In the genomic region with DNA sequence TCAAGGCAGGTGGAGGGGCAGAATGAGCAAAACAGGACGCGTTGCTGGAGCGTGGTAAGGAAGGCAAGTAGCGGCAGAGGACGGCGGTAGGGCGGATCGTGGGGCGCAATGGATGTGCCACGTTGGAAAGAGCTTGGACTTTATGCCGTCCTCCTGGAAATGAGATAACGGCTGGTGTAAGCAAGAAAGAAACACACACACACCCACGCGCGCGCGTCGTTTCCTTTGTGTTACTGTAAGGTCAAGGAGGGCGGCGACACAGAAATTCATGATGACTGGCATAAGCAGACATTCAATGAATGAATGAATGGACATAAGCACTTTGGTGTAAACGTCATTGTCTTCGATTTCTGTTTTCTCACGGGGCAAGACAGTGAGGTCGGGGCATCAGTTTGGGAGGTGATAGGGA, we compare ENCODE assay signal across 8 cellular contexts. TPM values are rescaled to one million over a fixed set of nuclear protein-coding genes. Genes with fewer than 3 reads are reported as not detected.
DNase-seq lines count a peak whose midpoint lies in the region; ATAC-seq lines count a peak whose summit lies in the region.

No MANE protein-coding gene starts in this region.

- peaks cover 17% of the 10 kb centered on the region for H3K4me1 ChIP-seq in CD4-positive, alpha-beta memory T cell (ENCODE audit: insufficient read depth, low read length)
- no peaks in the 10 kb centered on the region for H3K4me1 ChIP-seq in HUES6 (ENCODE audit: control insufficient read depth, insufficient read depth, low read length)
- H3K4me1 ChIP-seq in naive thymus-derived CD4-positive, alpha-beta T cell (ENCODE audit: control insufficient read depth in 2 of 2, insufficient read depth in 2 of 2, low read length in 2 of 2) = no peaks in the 10 kb centered on the region

- no peak for ATAC-seq in activated CD8-positive, alpha-beta T cell treated with anti-CD3 and anti-CD28 coated beads, Interleukin-2, amount 10 ng/mL, durations not matched to agents 7 days and 5 days
- peak; percentile 14 for ATAC-seq in naive thymus-derived CD4-positive, alpha-beta T cell
- ATAC-seq in stimulated activated naive CD8-positive, alpha-beta T cell treated with anti-CD3 and anti-CD28 coated beads, Interleukin-15, amount 100 ng/mL, for 72 hours = peak; percentile 41
- ATAC-seq in GM18519 (IDR thresholded peaks at IDR 0.05; ENCODE audit: low FRiP score, unreplicated experiment) = no peak

- peak overlapping the region; percentile 63 to 84 for H3K4me3 ChIP-seq in CD4-positive, alpha-beta memory T cell (ENCODE audit: low read length in 2 of 2)
- H3K4me3 ChIP-seq in HUES6 (ENCODE audit: low read depth, low read length) = peak overlapping the region; percentile 82
- H3K4me3 ChIP-seq in naive thymus-derived CD4-positive, alpha-beta T cell (ENCODE audit: low read length) = peak overlapping the region; percentile 72

- peak overlapping the region; percentile 28 for H3K9ac ChIP-seq in HUES6 (ENCODE audit: low read length)

- H3K36me3 Mint-ChIP-seq in CD4-positive, alpha-beta memory T cell = peaks cover 1 to 3% of the 10 kb centered on the region in 2 donors
- H3K36me3 Mint-ChIP-seq in activated CD8-positive, alpha-beta T cell treated with anti-CD3 and anti-CD28 coated beads, Interleukin-2, amount 10 ng/mL, durations not matched to agents 7 days and 5 days (ENCODE audit: low read depth) = peaks cover under 1% of the 10 kb centered on the region
- peaks cover 0 to 6% (median under 1%) of the 10 kb centered on the region in 5 donors for H3K36me3 Mint-ChIP-seq in naive thymus-derived CD4-positive, alpha-beta T cell

- CTCF ChIA-PET in CD4-positive, alpha-beta memory T cell (lab: Charles Lee; ENCODE audit: partially characterized antibody) = interaction anchor here (0.9 to 1.8 kb wide), 7 partner anchors 10 to 74 kb away, joined by 3 to 6 read pairs (median 3); a partner anchor contains a TSS
- CTCF ChIA-PET in activated CD8-positive, alpha-beta T cell treated with anti-CD3 and anti-CD28 coated beads, Interleukin-2, amount 10 ng/mL, durations not matched to agents 7 days and 5 days (lab: Charles Lee) = interaction anchor here (0.9 to 1.8 kb wide), 10 partner anchors 15 to 81 kb away, joined by 3 to 7 read pairs (median 4); a partner anchor contains a TSS
- CTCF ChIA-PET in naive thymus-derived CD4-positive, alpha-beta T cell (lab: Charles Lee) = interaction anchor here (1.0 to 2.0 kb wide), 2 partner anchors 37 to 41 kb away, joined by 3 to 8 read pairs; no protein-coding TSS in a partner anchor

- H3K9me3 ChIP-seq in CD4-positive, alpha-beta memory T cell (ENCODE audit: control insufficient read depth in 1 of 2, low read length in 2 of 2) = no peaks in the 10 kb centered on the region
- no peaks in the 10 kb centered on the region for H3K9me3 ChIP-seq in HUES6 (ENCODE audit: control insufficient read depth, insufficient read depth, low read depth, low read length)
- no peaks in the 10 kb centered on the region for H3K9me3 ChIP-seq in naive thymus-derived CD4-positive, alpha-beta T cell (ENCODE audit: control insufficient read depth in 2 of 3, low read length in 3 of 3)

- H3K4me1 Mint-ChIP-seq in CD4-positive, alpha-beta memory T cell = peaks cover 16 to 27% (median 20%) of the 10 kb centered on the region in 4 donors
- peaks cover 19% of the 10 kb centered on the region for H3K4me1 Mint-ChIP-seq in activated CD8-positive, alpha-beta T cell treated with anti-CD3 and anti-CD28 coated beads, Interleukin-2, amount 10 ng/mL, durations not matched to agents 7 days and 5 days (ENCODE audit: low read depth)
- H3K4me1 Mint-ChIP-seq in naive thymus-derived CD4-positive, alpha-beta T cell = peaks cover 17 to 32% (median 20%) of the 10 kb centered on the region in 7 donors
- H3K4me1 Mint-ChIP-seq in stimulated activated naive CD8-positive, alpha-beta T cell treated with anti-CD3 and anti-CD28 coated beads, Interleukin-15, amount 100 ng/mL, for 72 hours = peaks cover 28% of the 10 kb centered on the region

- H3K27me3 ChIP-seq in CD4-positive, alpha-beta memory T cell (ENCODE audit: insufficient read depth, low read length) = no peaks in the 10 kb centered on the region
- H3K27me3 ChIP-seq in HUES6 (ENCODE audit: control insufficient read depth, insufficient read depth, low read length) = peaks cover 25% of the 10 kb centered on the region
- H3K27me3 ChIP-seq in naive thymus-derived CD4-positive, alpha-beta T cell (ENCODE audit: control insufficient read depth in 2 of 2, insufficient read depth in 2 of 2, low read length in 2 of 2) = no peaks in the 10 kb centered on the region

- peaks cover 7 to 24% of the 10 kb centered on the region in 2 donors for H3K27me3 Mint-ChIP-seq in CD4-positive, alpha-beta memory T cell
- H3K27me3 Mint-ChIP-seq in activated CD8-positive, alpha-beta T cell treated with anti-CD3 and anti-CD28 coated beads, Interleukin-2, amount 10 ng/mL, durations not matched to agents 7 days and 5 days (ENCODE audit: low read depth) = peaks cover 23% of the 10 kb centered on the region
- H3K27me3 Mint-ChIP-seq in naive thymus-derived CD4-positive, alpha-beta T cell = peaks cover 0 to 28% (median 17%) of the 10 kb centered on the region in 5 donors
- peaks cover 22% of the 10 kb centered on the region for H3K27me3 Mint-ChIP-seq in stimulated activated naive CD8-positive, alpha-beta T cell treated with anti-CD3 and anti-CD28 coated beads, Interleukin-15, amount 100 ng/mL, for 72 hours

- peak overlapping the region; percentile 66 for H3K27ac ChIP-seq in CD4-positive, alpha-beta memory T cell (ENCODE audit: low read depth, low read length)
- H3K27ac ChIP-seq in HUES6 (ENCODE audit: low read depth, low read length) (no peak overlapping the region), epithelial cell of prostate (peak overlapping the region; percentile 97)
- H3K27ac ChIP-seq in naive thymus-derived CD4-positive, alpha-beta T cell (ENCODE audit: low read depth, low read length) = peak overlapping the region; percentile 69

- H3K36me3 ChIP-seq in CD4-positive, alpha-beta memory T cell (ENCODE audit: insufficient read depth, low read length) = no peaks in the 10 kb centered on the region
- 0 out of 2 replicates have a peak, but pooled peaks cover 15% of the 10 kb centered on the region for H3K36me3 ChIP-seq in HUES6 (ENCODE audit: control insufficient read depth, insufficient read depth, low read length)
- no peaks in the 10 kb centered on the region for H3K36me3 ChIP-seq in naive thymus-derived CD4-positive, alpha-beta T cell (ENCODE audit: control insufficient read depth in 2 of 3, insufficient read depth in 3 of 3, low read length in 3 of 3)

- DNase-seq in CD4-positive, alpha-beta memory T cell = peak in 1 of 5 donors; percentile 55
- peak; percentile 32 for DNase-seq in activated CD8-positive, alpha-beta T cell treated with anti-CD3 and anti-CD28 coated beads, Interleukin-2, amount 10 ng/mL, durations not matched to agents 7 days and 5 days
- no peak for DNase-seq in epithelial cell of prostate (ENCODE audit: low read depth, low spot score)
- peak in 5 of 9 donors; percentile 3 to 65 (median 9) for DNase-seq in naive thymus-derived CD4-positive, alpha-beta T cell
- peak; percentile 36 to 52 for DNase-seq in stimulated activated naive CD8-positive, alpha-beta T cell treated with anti-CD3 and anti-CD28 coated beads, Interleukin-15, amount 100 ng/mL, for 72 hours
- DNase-seq in AML-193 (lab: John Stamatoyannopoulos, UW) = no peak

- peak overlapping the region; percentile 19 to 93 (median 84) for H3K27ac Mint-ChIP-seq in CD4-positive, alpha-beta memory T cell
- peak overlapping the region; percentile 57 for H3K27ac Mint-ChIP-seq in activated CD8-positive, alpha-beta T cell treated with anti-CD3 and anti-CD28 coated beads, Interleukin-2, amount 10 ng/mL, durations not matched to agents 7 days and 5 days
- peak overlapping the region; percentile 5 to 88 (median 73) for H3K27ac Mint-ChIP-seq in naive thymus-derived CD4-positive, alpha-beta T cell
- H3K27ac Mint-ChIP-seq in stimulated activated naive CD8-positive, alpha-beta T cell treated with anti-CD3 and anti-CD28 coated beads, Interleukin-15, amount 100 ng/mL, for 72 hours = peak overlapping the region; percentile 95 to 96

- no peaks in the 10 kb centered on the region for H3K9me3 Mint-ChIP-seq in CD4-positive, alpha-beta memory T cell
- H3K9me3 Mint-ChIP-seq in activated CD8-positive, alpha-beta T cell treated with anti-CD3 and anti-CD28 coated beads, Interleukin-2, amount 10 ng/mL, durations not matched to agents 7 days and 5 days (ENCODE audit: insufficient read depth) = no peaks in the 10 kb centered on the region
- H3K9me3 Mint-ChIP-seq in naive thymus-derived CD4-positive, alpha-beta T cell = no peaks in the 10 kb centered on the region
- no peaks in the 10 kb centered on the region for H3K9me3 Mint-ChIP-seq in stimulated activated naive CD8-positive, alpha-beta T cell treated with anti-CD3 and anti-CD28 coated beads, Interleukin-15, amount 100 ng/mL, for 72 hours

- POLR2A ChIA-PET in CD4-positive, alpha-beta memory T cell (lab: Charles Lee; ENCODE audit: partially characterized antibody) = interaction anchor here (0.8 to 2.8 kb wide), 6 partner anchors 38 to 229 kb away, joined by 3 to 40 read pairs (median 5); a partner anchor contains a TSS
- POLR2A ChIA-PET in activated CD8-positive, alpha-beta T cell treated with anti-CD3 and anti-CD28 coated beads, Interleukin-2, amount 10 ng/mL, durations not matched to agents 7 days and 5 days (lab: Charles Lee) = interaction anchor here (1.9 to 2.0 kb wide), 2 partner anchors 38 to 73 kb away, joined by 6 to 12 read pairs; a partner anchor contains a TSS
- POLR2A ChIA-PET in naive thymus-derived CD4-positive, alpha-beta T cell (lab: Charles Lee) = interaction anchor here (0.9 to 3.6 kb wide), 3 partner anchors 37 to 40 kb away, joined by 4 to 14 read pairs (median 13); a partner anchor contains a TSS

- peak overlapping the region; percentile 87 to 95 (median 91) for H3K4me3 Mint-ChIP-seq in CD4-positive, alpha-beta memory T cell
- peak overlapping the region; percentile 81 for H3K4me3 Mint-ChIP-seq in activated CD8-positive, alpha-beta T cell treated with anti-CD3 and anti-CD28 coated beads, Interleukin-2, amount 10 ng/mL, durations not matched to agents 7 days and 5 days
- peak overlapping the region; percentile 80 to 95 (median 92) for H3K4me3 Mint-ChIP-seq in naive thymus-derived CD4-positive, alpha-beta T cell
- H3K4me3 Mint-ChIP-seq in stimulated activated naive CD8-positive, alpha-beta T cell treated with anti-CD3 and anti-CD28 coated beads, Interleukin-15, amount 100 ng/mL, for 72 hours = peak overlapping the region; percentile 90 to 95

- intact Hi-C loops in CD4-positive, alpha-beta memory T cell (cut with micrococcal nuclease) = loop anchor here (1.0 to 2.0 kb wide), 2 partner anchors 38 to 74 kb away; a partner anchor contains a TSS
- intact Hi-C loops in naive thymus-derived CD4-positive, alpha-beta T cell (cut with micrococcal nuclease) = loop anchor here (1.0 to 5.0 kb wide), 5 partner anchors 38 to 1211 kb away; a partner anchor contains a TSS

RNA-seq across cellular contexts. Expression of a gene that starts 0.7 kb away (rescaled TPM):
- total RNA-seq in CD4-positive, alpha-beta memory T cell = 1 to 10 TPM; 3.7 to 3.9 TPM
- polyA plus RNA-seq in CD4-positive, alpha-beta memory T cell = 1 to 10 TPM; 1.7 to 2.2 TPM
- 1 to 10 TPM; 5.8 to 6.0 TPM for total RNA-seq in activated CD8-positive, alpha-beta T cell treated with anti-CD3 and anti-CD28 coated beads, Interleukin-2, amount 10 ng/mL, durations not matched to agents 7 days and 5 days
- 1 to 10 TPM; 2.5 to 6.6 (median 3.4) TPM for total RNA-seq in naive thymus-derived CD4-positive, alpha-beta T cell
- polyA plus RNA-seq in naive thymus-derived CD4-positive, alpha-beta T cell = 1 to 10 TPM in 1 of 2 donors, under 1 TPM in 1; 0.47 to 1.7 TPM

RNA-seq across cellular contexts. Expression of a gene that starts 38.4 kb away (rescaled TPM):
- total RNA-seq in CD4-positive, alpha-beta memory T cell = 10 to 100 TPM; 85.7 to 91.9 TPM
- polyA plus RNA-seq in CD4-positive, alpha-beta memory T cell = 10 to 100 TPM; 19.4 to 34.2 TPM
- total RNA-seq in activated CD8-positive, alpha-beta T cell treated with anti-CD3 and anti-CD28 coated beads, Interleukin-2, amount 10 ng/mL, durations not matched to agents 7 days and 5 days = 10 to 100 TPM; 50.7 to 55.0 TPM
- 100 to 1,000 TPM in 1 of 5 experiments, 10 to 100 TPM in 4; 66.0 to 101 (median 90.4) TPM for total RNA-seq in naive thymus-derived CD4-positive, alpha-beta T cell
- polyA plus RNA-seq in naive thymus-derived CD4-positive, alpha-beta T cell = 10 to 100 TPM; 21.3 to 37.2 TPM

Comparison
In these comparisons a context has a peak if more than half of its experiments do, and no peak if none do; other contexts are left out.
1. DNase-seq: peak in activated CD8-positive, alpha-beta T cell treated with anti-CD3 and anti-CD28 coated beads, Interleukin-2, amount 10 ng/mL, durations not matched to agents 7 days and 5 days (single experiment), naive thymus-derived CD4-positive, alpha-beta T cell (5 of 9) and stimulated activated naive CD8-positive, alpha-beta T cell treated with anti-CD3 and anti-CD28 coated beads, Interleukin-15, amount 100 ng/mL, for 72 hours (2 of 2); none in epithelial cell of prostate (single experiment) and AML-193 (0 of 2).
2. ATAC-seq: peak in naive thymus-derived CD4-positive, alpha-beta T cell (single experiment) and stimulated activated naive CD8-positive, alpha-beta T cell treated with anti-CD3 and anti-CD28 coated beads, Interleukin-15, amount 100 ng/mL, for 72 hours (single experiment); none in activated CD8-positive, alpha-beta T cell treated with anti-CD3 and anti-CD28 coated beads, Interleukin-2, amount 10 ng/mL, durations not matched to agents 7 days and 5 days (single experiment) and GM18519 (single experiment).
3. Peak in every context shown above with its lines, with median percentiles within 50 percentile points of each other: H3K4me3 ChIP-seq, H3K27ac Mint-ChIP-seq and H3K4me3 Mint-ChIP-seq.